8 cellular contexts compared by ENCODE assay signal in the genomic region with DNA sequence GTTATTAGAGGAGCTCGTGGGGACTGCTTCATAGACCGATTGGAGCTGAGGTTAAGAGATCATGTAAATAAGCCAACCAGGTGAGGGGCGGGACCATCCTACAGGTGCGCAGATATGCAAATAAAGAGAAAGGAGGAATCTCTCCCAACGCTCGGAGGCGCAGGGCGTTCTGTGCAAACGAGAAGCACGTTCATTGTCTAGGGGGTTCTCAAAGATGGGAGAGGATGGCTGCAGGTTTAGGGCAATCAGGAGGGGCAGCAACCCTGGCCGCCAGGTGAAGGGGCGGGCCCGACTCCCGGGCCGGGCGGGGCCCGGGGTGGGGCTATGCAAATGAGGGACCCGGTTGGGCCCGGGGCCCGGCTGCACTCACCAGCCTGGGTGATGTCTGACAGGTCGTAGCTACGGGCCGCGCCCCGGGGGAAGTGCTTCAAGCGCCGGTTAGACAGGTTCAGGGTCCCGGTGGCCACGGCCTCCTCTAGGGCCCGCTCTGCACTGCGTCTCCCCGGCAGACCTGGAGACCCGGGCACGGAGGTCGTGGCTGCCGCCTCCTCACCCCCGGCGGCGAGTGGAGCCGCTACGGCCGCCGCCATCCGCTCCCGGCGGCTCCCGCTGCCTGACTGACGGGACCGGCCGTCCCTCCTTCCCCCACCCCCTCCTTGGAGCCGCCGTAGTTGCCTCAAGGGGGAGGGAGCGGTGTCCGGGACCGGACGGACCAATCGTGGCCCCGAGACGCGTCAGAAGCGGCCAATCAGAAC.
DNase-seq lines count a peak whose midpoint lies in the region; ATAC-seq and TF ChIP-seq lines count a peak whose summit lies in the region.

A gene with protein sequence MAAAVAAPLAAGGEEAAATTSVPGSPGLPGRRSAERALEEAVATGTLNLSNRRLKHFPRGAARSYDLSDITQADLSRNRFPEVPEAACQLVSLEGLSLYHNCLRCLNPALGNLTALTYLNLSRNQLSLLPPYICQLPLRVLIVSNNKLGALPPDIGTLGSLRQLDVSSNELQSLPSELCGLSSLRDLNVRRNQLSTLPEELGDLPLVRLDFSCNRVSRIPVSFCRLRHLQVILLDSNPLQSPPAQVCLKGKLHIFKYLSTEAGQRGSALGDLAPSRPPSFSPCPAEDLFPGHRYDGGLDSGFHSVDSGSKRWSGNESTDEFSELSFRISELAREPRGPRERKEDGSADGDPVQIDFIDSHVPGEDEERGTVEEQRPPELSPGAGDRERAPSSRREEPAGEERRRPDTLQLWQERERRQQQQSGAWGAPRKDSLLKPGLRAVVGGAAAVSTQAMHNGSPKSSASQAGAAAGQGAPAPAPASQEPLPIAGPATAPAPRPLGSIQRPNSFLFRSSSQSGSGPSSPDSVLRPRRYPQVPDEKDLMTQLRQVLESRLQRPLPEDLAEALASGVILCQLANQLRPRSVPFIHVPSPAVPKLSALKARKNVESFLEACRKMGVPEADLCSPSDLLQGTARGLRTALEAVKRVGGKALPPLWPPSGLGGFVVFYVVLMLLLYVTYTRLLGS (minus strand): TSS at position 619 of the 755 bp plus-strand sequence. CDS start 29 bp downstream, at position 590.

- peak within 1 kb of the TSS; percentile 97 for H3K27ac Mint-ChIP-seq in central memory CD8-positive, alpha-beta T cell (ENCODE audit: low read depth)

- H3K4me1 Mint-ChIP-seq in central memory CD8-positive, alpha-beta T cell: peaks cover 31% of the 10 kb centered on the region

- peak within 1 kb of the TSS; percentile 97 for H3K4me3 ChIP-seq in LNCaP clone FGC (ENCODE audit: low read depth, low read length)

- peaks cover 18% of the 10 kb centered on the region for H3K36me3 Mint-ChIP-seq in central memory CD8-positive, alpha-beta T cell (ENCODE audit: insufficient read depth)

- TF ChIP-seq CTCF in LNCaP clone FGC (IDR thresholded peaks at IDR 0.05; ENCODE audit: control insufficient read depth, extremely low read depth, insufficient read depth): no peak

- ATAC-seq in GM21515 (IDR thresholded peaks at IDR 0.05; ENCODE audit: unreplicated experiment) (peak; percentile 21), GM18511 (IDR thresholded peaks at IDR 0.05; ENCODE audit: unreplicated experiment) (no peak)
- ATAC-seq in central memory CD8-positive, alpha-beta T cell (replicated peaks; ENCODE audit: extremely low read depth, poor library complexity, severe bottlenecking): peak; percentile 5

- H3K4me3 Mint-ChIP-seq in central memory CD8-positive, alpha-beta T cell: peak within 1 kb of the TSS; percentile 97

- H3K27me3 Mint-ChIP-seq in central memory CD8-positive, alpha-beta T cell: peaks cover 10% of the 10 kb centered on the region

- DNase-seq in DMS53 treated with DMSO at 0.1 percent for 48 hours (lab: John Stamatoyannopoulos, UW; ENCODE audit: unreplicated experiment): peak; percentile 75
- peak; percentile 47 for DNase-seq in LNCaP clone FGC (ENCODE audit: low read depth)
- peak; percentile 53 for DNase-seq in UCSD-AML1 (lab: John Stamatoyannopoulos, UW; ENCODE audit: unreplicated experiment)
- DNase-seq in central memory CD8-positive, alpha-beta T cell (ENCODE audit: low spot score in 2 of 2): peak; percentile 31 to 54
- peak; percentile 66 for DNase-seq in left kidney (ENCODE audit: low read depth, low spot score)
- peak; percentile 72 for DNase-seq in stimulated activated CD8-positive, alpha-beta memory T cell treated with anti-CD3 and anti-CD28 coated beads, Interleukin-4, amount 100 ng/mL, for 48 hours

- no peaks in the 10 kb centered on the region for H3K9me3 Mint-ChIP-seq in central memory CD8-positive, alpha-beta T cell
